8 cellular contexts compared by ENCODE assay signal in genomic region chr14:60656755-60657608, GRCh38. TPM values are rescaled to one million over a fixed set of nuclear protein-coding genes. Genes with fewer than 3 reads are reported as not detected.
DNase-seq lines count a peak whose midpoint lies in the region; ATAC-seq, FAIRE-seq and TF ChIP-seq lines count a peak whose summit lies in the region.

No MANE protein-coding gene starts in this region.

- no peak for TF ChIP-seq POLR2A in adrenal gland (IDR thresholded peaks at IDR 0.05)

- H3K4me3 ChIP-seq in adrenal gland (peak overlapping the region in 2 of 4 donors; percentile 75 to 80), iPS-15b (ENCODE audit: low read depth, low read length) (peak overlapping the region; percentile 80), skeletal muscle satellite cell (ENCODE audit: low read length) (peak overlapping the region; percentile 94)

- H3K27me3 ChIP-seq in adrenal gland (peaks cover 37% of the 10 kb centered on the region), iPS-15b (ENCODE audit: control insufficient read depth, insufficient read depth, low read length) (peaks cover 82% of the 10 kb centered on the region), skeletal muscle satellite cell (ENCODE audit: control insufficient read depth, insufficient read depth, low read length) (no peaks in the 10 kb centered on the region)

- 2 to 3% (median 3%) methylated on average over 37 to 88 of the region's 88 CpGs for WGBS in adrenal gland, 4 donors

- peak overlapping the region in 3 of 5 donors; percentile 17 to 34 (median 19) for H3K27ac ChIP-seq in adrenal gland

- ATAC-seq in GM18909 (IDR thresholded peaks at IDR 0.05; ENCODE audit: poor library complexity, unreplicated experiment) (peak; percentile 85), HG03064 (IDR thresholded peaks at IDR 0.05; ENCODE audit: low read depth, unreplicated experiment) (peak; percentile 91)

- intact Hi-C loops in adrenal gland (cut with DNase I) = loop anchor here (10.0 kb wide), 2 partner anchors 368 to 528 kb away; no protein-coding TSS in a partner anchor

- H3K36me3 ChIP-seq in adrenal gland (replicated peaks in 1 of 2) = no peaks in the 10 kb centered on the region
- no peaks in the 10 kb centered on the region for H3K36me3 ChIP-seq in iPS-15b (ENCODE audit: control insufficient read depth, insufficient read depth, low read length)
- H3K36me3 ChIP-seq in skeletal muscle satellite cell (ENCODE audit: insufficient read depth, low read length) = no peaks in the 10 kb centered on the region

- H3K4me1 ChIP-seq in adrenal gland (replicated peaks in 1 of 2) (peaks cover 6 to 19% of the 10 kb centered on the region in 2 donors), iPS-15b (ENCODE audit: control insufficient read depth, insufficient read depth, low read length) (peaks cover 14% of the 10 kb centered on the region), skeletal muscle satellite cell (ENCODE audit: control insufficient read depth, insufficient read depth, low read length) (peaks cover 55% of the 10 kb centered on the region)

- FAIRE-seq in D721Med (lab: Jason Lieb, UNC) = no peak

- DNase-seq in D721Med (ENCODE audit: insufficient read length, low spot score) (no peak), NCI-H226 (peak; percentile 53), adrenal gland (peak; percentile 53 to 70 (median 63)), AML-193 (lab: John Stamatoyannopoulos, UW) (no peak)

- TF ChIP-seq CTCF in D721Med (IDR thresholded peaks at IDR 0.05; ENCODE audit: insufficient read depth, missing control alignments) (peak; percentile 37), adrenal gland (IDR thresholded peaks at IDR 0.05) (peak; percentile 24 to 51 (median 36))

- H3K9ac ChIP-seq in iPS-15b (ENCODE audit: low read depth, low read length) = peak overlapping the region; percentile 74
- peak overlapping the region; percentile 90 for H3K9ac ChIP-seq in skeletal muscle satellite cell (ENCODE audit: low read depth, low read length)

- H3K4me2 ChIP-seq in skeletal muscle satellite cell (ENCODE audit: low read length) = peak overlapping the region; percentile 95

- H3K9me3 ChIP-seq in adrenal gland (replicated peaks in 1 of 3) (no peaks in the 10 kb centered on the region), iPS-15b (ENCODE audit: control insufficient read depth, insufficient read depth, low read length) (no peaks in the 10 kb centered on the region), skeletal muscle satellite cell (replicated peaks; ENCODE audit: low read length) (no peaks in the 10 kb centered on the region)

RNA-seq across cellular contexts. Expression of gene SIX1, which starts 7.7 kb away (rescaled TPM):
- total RNA-seq in adrenal gland = under 1 TPM; 0.12 to 0.96 (median 0.66) TPM
- under 1 TPM; 0.15 to 0.67 (median 0.24) TPM for polyA plus RNA-seq in adrenal gland
- total RNA-seq in skeletal muscle satellite cell (2012; rRNA removed) = 8.1 and 15.9 TPM in 2 replicates

Comparison
In these comparisons a context has a peak if more than half of its experiments do, and no peak if none do; other contexts are left out.
1. DNase-seq: peak in NCI-H226 (single experiment) and adrenal gland (7 of 7); none in D721Med (single experiment) and AML-193 (0 of 2).